ENCODE assay signal across 13 cellular contexts in genomic region chr1:147390185-147390542, GRCh38.
A peak's percentile ranks its signal among the peaks of the same experiment; 100 is the strongest.
DNase-seq lines count a peak whose midpoint lies in the region; ATAC-seq and TF ChIP-seq lines count a peak whose summit lies in the region.
"Had no signal": no experiment of that assay in that cellular context is flagged by ENCODE, and none has a peak within 500 bp of the region (broad histone marks: within the 10 kb centered on the region; RNA-seq: fewer than 3 reads in every experiment).

No MANE protein-coding gene starts in this region.

- H3K79me2 ChIP-seq in neural cell (replicated peaks; ENCODE audit: insufficient read depth, low read length), result no peaks in the 10 kb centered on the region

- TF ChIP-seq CTCF in C4-2B (conservative IDR thresholded peaks at IDR 0.05), result peak; percentile 60
- peak; percentile 33; the same call in 1 of the 2 replicates for TF ChIP-seq CTCF in HFFc6 (IDR thresholded peaks at IDR 0.05)
- peak; percentile 41 for TF ChIP-seq CTCF in RWPE2 (IDR thresholded peaks at IDR 0.05; ENCODE audit: poor library complexity, severe bottlenecking)
- peak; percentile 9 for TF ChIP-seq CTCF in neural cell (IDR thresholded peaks at IDR 0.05; ENCODE audit: poor library complexity, severe bottlenecking)

- ATAC-seq in RWPE2 (ENCODE audit: low read depth) (no peak), GM18909 (IDR thresholded peaks at IDR 0.05; ENCODE audit: poor library complexity, unreplicated experiment) (no peak), HG03097 (IDR thresholded peaks at IDR 0.05; ENCODE audit: low FRiP score, unreplicated experiment) (no peak)

- no peaks in the 10 kb centered on the region for H3K4me1 ChIP-seq in RWPE2 (ENCODE audit: insufficient read depth, poor library complexity, severe bottlenecking)
- H3K4me1 ChIP-seq: BE2C, SJSA1 had no signal

- no peak overlapping the region for H3K4me2 ChIP-seq in neural cell (ENCODE audit: low read length)

- no peaks in the 10 kb centered on the region for H3K4me1 Mint-ChIP-seq in HFFc6 (ENCODE audit: low read depth)
- H3K4me1 Mint-ChIP-seq: CD4-positive, alpha-beta memory T cell had no signal

- H3K27me3 Mint-ChIP-seq in HFFc6 (ENCODE audit: insufficient read depth), result peaks cover 1% of the 10 kb centered on the region; the same call in 1 of the 2 replicates

- no peak for DNase-seq in HFFc6
- no peak for DNase-seq in RWPE2 (ENCODE audit: low spot score)
- DNase-seq in iPS-NIHi7 (ENCODE audit: extremely low spot score), result no peak
- DNase-seq in hepatic stellate cell (ENCODE audit: low spot score), result no peak
- DNase-seq: NK-92 treated with Interleukin-12 subunit alpha and Interleukin-12 subunit beta, amount 100 ng/mL, for 24 hours had no signal

- no peak overlapping the region for H3K4me3 Mint-ChIP-seq in HFFc6
- H3K4me3 Mint-ChIP-seq: CD4-positive, alpha-beta memory T cell had no signal

- no peak overlapping the region for H3K9ac ChIP-seq in neural cell (ENCODE audit: low read length)

- TF ChIP-seq EP300 in neural cell (conservative IDR thresholded peaks at IDR 0.05; ENCODE audit: poor library complexity, severe bottlenecking), result no peak

- H2AFZ ChIP-seq in neural cell (ENCODE audit: low read depth, low read length), result no peak overlapping the region

- H3K4me3 ChIP-seq in RWPE2 (ENCODE audit: severe bottlenecking) (no peak overlapping the region), neural cell (ENCODE audit: low read length) (no peak overlapping the region)
- H3K4me3 ChIP-seq: GM12878, SJSA1 had no signal

- no peak overlapping the region for H3K27ac Mint-ChIP-seq in HFFc6

- H3K27ac ChIP-seq in C4-2B (no peak overlapping the region), RWPE2 (ENCODE audit: poor library complexity, severe bottlenecking) (no peak overlapping the region), neural cell (ENCODE audit: low read length) (no peak overlapping the region)
- H3K27ac ChIP-seq: SJSA1 had no signal

- no peaks in the 10 kb centered on the region for H3F3A ChIP-seq in neural cell (ENCODE audit: insufficient read depth, low read length, poor library complexity, severe bottlenecking)

- no peaks in the 10 kb centered on the region for H4K20me1 ChIP-seq in neural cell (ENCODE audit: insufficient read depth)

- H3K9me3 ChIP-seq in RWPE2 (ENCODE audit: severe bottlenecking) (peaks cover 1% of the 10 kb centered on the region), neural cell (ENCODE audit: low read length) (no peaks in the 10 kb centered on the region)
- H3K9me3 ChIP-seq: BE2C, SJSA1 had no signal

- H3K36me3 Mint-ChIP-seq in HFFc6 (ENCODE audit: low read depth), result no peaks in the 10 kb centered on the region
- H3K36me3 Mint-ChIP-seq: CD4-positive, alpha-beta memory T cell had no signal

- H3K27me3 ChIP-seq in RWPE2 (ENCODE audit: insufficient read depth, poor library complexity, severe bottlenecking) (peaks cover 5% of the 10 kb centered on the region), neural cell (ENCODE audit: insufficient read depth, low read depth, low read length) (no peaks in the 10 kb centered on the region)
- H3K27me3 ChIP-seq: BE2C, SJSA1 had no signal

- H3K9me2 ChIP-seq in neural cell (ENCODE audit: insufficient read depth, low read length), result no peaks in the 10 kb centered on the region

- H3K9me3 Mint-ChIP-seq in HFFc6, result no peaks in the 10 kb centered on the region

- H3K36me3 ChIP-seq in RWPE2 (ENCODE audit: low read depth) (no peaks in the 10 kb centered on the region), neural cell (ENCODE audit: insufficient read depth, low read length) (no peaks in the 10 kb centered on the region)
- H3K36me3 ChIP-seq: BE2C, SJSA1 had no signal

- TF ChIP-seq RAD21 in neural cell (conservative IDR thresholded peaks at IDR 0.05), result no peak

TF ChIP-seq in neural cell, 6 proteins besides CTCF, POLR2A, EP300 and RAD21:
- TF ChIP-seq MXI1 (conservative IDR thresholded peaks at IDR 0.05; ENCODE audit: poor library complexity, severe bottlenecking) (no peak), SMC3 (conservative IDR thresholded peaks at IDR 0.05; ENCODE audit: poor library complexity) (no peak), EZH2 (IDR thresholded peaks at IDR 0.05; ENCODE audit: borderline replicate concordance, insufficient read depth, low read length, poor library complexity, severe bottlenecking) (no peak), POLR2AphosphoS5 (IDR thresholded peaks at IDR 0.05) (no peak), TAF1 (IDR thresholded peaks at IDR 0.05; ENCODE audit: low read depth) (no peak)
- TF ChIP-seq, protein P1, sequence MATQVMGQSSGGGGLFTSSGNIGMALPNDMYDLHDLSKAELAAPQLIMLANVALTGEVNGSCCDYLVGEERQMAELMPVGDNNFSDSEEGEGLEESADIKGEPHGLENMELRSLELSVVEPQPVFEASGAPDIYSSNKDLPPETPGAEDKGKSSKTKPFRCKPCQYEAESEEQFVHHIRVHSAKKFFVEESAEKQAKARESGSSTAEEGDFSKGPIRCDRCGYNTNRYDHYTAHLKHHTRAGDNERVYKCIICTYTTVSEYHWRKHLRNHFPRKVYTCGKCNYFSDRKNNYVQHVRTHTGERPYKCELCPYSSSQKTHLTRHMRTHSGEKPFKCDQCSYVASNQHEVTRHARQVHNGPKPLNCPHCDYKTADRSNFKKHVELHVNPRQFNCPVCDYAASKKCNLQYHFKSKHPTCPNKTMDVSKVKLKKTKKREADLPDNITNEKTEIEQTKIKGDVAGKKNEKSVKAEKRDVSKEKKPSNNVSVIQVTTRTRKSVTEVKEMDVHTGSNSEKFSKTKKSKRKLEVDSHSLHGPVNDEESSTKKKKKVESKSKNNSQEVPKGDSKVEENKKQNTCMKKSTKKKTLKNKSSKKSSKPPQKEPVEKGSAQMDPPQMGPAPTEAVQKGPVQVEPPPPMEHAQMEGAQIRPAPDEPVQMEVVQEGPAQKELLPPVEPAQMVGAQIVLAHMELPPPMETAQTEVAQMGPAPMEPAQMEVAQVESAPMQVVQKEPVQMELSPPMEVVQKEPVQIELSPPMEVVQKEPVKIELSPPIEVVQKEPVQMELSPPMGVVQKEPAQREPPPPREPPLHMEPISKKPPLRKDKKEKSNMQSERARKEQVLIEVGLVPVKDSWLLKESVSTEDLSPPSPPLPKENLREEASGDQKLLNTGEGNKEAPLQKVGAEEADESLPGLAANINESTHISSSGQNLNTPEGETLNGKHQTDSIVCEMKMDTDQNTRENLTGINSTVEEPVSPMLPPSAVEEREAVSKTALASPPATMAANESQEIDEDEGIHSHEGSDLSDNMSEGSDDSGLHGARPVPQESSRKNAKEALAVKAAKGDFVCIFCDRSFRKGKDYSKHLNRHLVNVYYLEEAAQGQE (IDR thresholded peaks at IDR 0.05; ENCODE audit: borderline replicate concordance), result no peak

Comparison
In these comparisons a context has a peak if more than half of its experiments do, and no peak if none do; other contexts are left out.
1. CTCF ChIP-seq: peak in every context shown above with its lines; median percentile 60 in C4-2B; 41 in RWPE2; 33 in HFFc6; 9 in neural cell.